Comparison of ENCODE assay signal across 7 cellular contexts in genomic region chr12:126772171-126772864, GRCh38.
A peak's percentile ranks its signal among the peaks of the same experiment; 100 is the strongest.
DNase-seq lines count a peak whose midpoint lies in the region; ATAC-seq, FAIRE-seq and TF ChIP-seq lines count a peak whose summit lies in the region.

No MANE protein-coding gene starts in this region.

- H3K4me3 ChIP-seq in gastrocnemius medialis, result peak overlapping the region; percentile 42 to 49 (median 46)
- H3K4me3 ChIP-seq in endodermal cell (ENCODE audit: low read length), result no peak overlapping the region

- no peak for FAIRE-seq in D721Med (lab: Jason Lieb, UNC)

- peaks cover 4% of the 10 kb centered on the region for H3K4me1 Mint-ChIP-seq in endodermal cell

- WGBS in endodermal cell (ENCODE audit: insufficient coverage in 1 of 2, insufficient read length in 1 of 2), 2 experiments, result 76 to 85% methylated on average over 11 to 18 of the region's 18 CpGs

- H3K9me3 Mint-ChIP-seq in activated naive CD4-positive, alpha-beta T cell treated with anti-CD3 and anti-CD28 coated beads, Interleukin-2, amount 50 U/mL, for 72 hours, result peaks cover 28 to 41% of the 10 kb centered on the region in 2 donors
- peaks cover 13% of the 10 kb centered on the region for H3K9me3 Mint-ChIP-seq in endodermal cell

- ATAC-seq in GM18861 (IDR thresholded peaks at IDR 0.05; ENCODE audit: unreplicated experiment), result peak; percentile 91
- ATAC-seq in HG02759 (IDR thresholded peaks at IDR 0.05; ENCODE audit: unreplicated experiment), result peak; percentile 83
- peak; percentile 79 to 85 for ATAC-seq in activated naive CD4-positive, alpha-beta T cell treated with anti-CD3 and anti-CD28 coated beads, Interleukin-2, amount 50 U/mL, for 72 hours
- ATAC-seq in gastrocnemius medialis, result peak; percentile 56 to 90

- TF ChIP-seq POLR2A in gastrocnemius medialis (IDR thresholded peaks at IDR 0.05), result no peak

- no peaks in the 10 kb centered on the region for H3K27me3 ChIP-seq in gastrocnemius medialis
- no peaks in the 10 kb centered on the region for H3K27me3 ChIP-seq in endodermal cell (ENCODE audit: control insufficient read depth, insufficient read depth, low read length, poor library complexity, severe bottlenecking)

- H3K36me3 Mint-ChIP-seq in activated naive CD4-positive, alpha-beta T cell treated with anti-CD3 and anti-CD28 coated beads, Interleukin-2, amount 50 U/mL, for 72 hours, result peaks cover 28 to 59% of the 10 kb centered on the region in 2 donors
- no peaks in the 10 kb centered on the region for H3K36me3 Mint-ChIP-seq in endodermal cell (ENCODE audit: low read depth)

- H3K4me1 ChIP-seq in gastrocnemius medialis, result no peaks in the 10 kb centered on the region
- H3K4me1 ChIP-seq in endodermal cell (ENCODE audit: control insufficient read depth, insufficient read depth, low read length), result no peaks in the 10 kb centered on the region

- H3K4me3 Mint-ChIP-seq in endodermal cell, result no peak overlapping the region

- H3K9me3 ChIP-seq in gastrocnemius medialis, result no peaks in the 10 kb centered on the region
- H3K9me3 ChIP-seq in endodermal cell (ENCODE audit: control insufficient read depth, low read length), result peaks cover 30% of the 10 kb centered on the region

- peaks cover 4% of the 10 kb centered on the region for H3K27me3 Mint-ChIP-seq in endodermal cell (ENCODE audit: insufficient read depth)

- peak overlapping the region; percentile 86 to 97 for H3K27ac Mint-ChIP-seq in activated naive CD4-positive, alpha-beta T cell treated with anti-CD3 and anti-CD28 coated beads, Interleukin-2, amount 50 U/mL, for 72 hours
- no peak overlapping the region for H3K27ac Mint-ChIP-seq in endodermal cell

- DNase-seq in NCI-H460 (ENCODE audit: extremely low read depth, low read depth) (peak; percentile 34), gastrocnemius medialis (peak in 1 of 2 donors; percentile 18), D721Med (ENCODE audit: insufficient read length, low spot score) (no peak), endodermal cell (no peak)
- peak; percentile 39 to 55 for DNase-seq in activated naive CD4-positive, alpha-beta T cell treated with anti-CD3 and anti-CD28 coated beads, Interleukin-2, amount 50 U/mL, for 72 hours (ENCODE audit: low spot score in 2 of 2)

- in situ Hi-C loops in gastrocnemius medialis (cut with MboI; ENCODE audit: low sequenced_read_pairs in 4 of 4), result no loop called here

- H3K9ac ChIP-seq in endodermal cell (ENCODE audit: extremely low read depth, low read length, poor library complexity, severe bottlenecking), result no peak overlapping the region

- H3K27ac ChIP-seq in gastrocnemius medialis, result peak overlapping the region in 2 of 4 donors; percentile 27 to 60
- no peak overlapping the region for H3K27ac ChIP-seq in endodermal cell (ENCODE audit: low read depth, low read length)

- no peaks in the 10 kb centered on the region for H3K36me3 ChIP-seq in gastrocnemius medialis
- H3K36me3 ChIP-seq in endodermal cell (ENCODE audit: control insufficient read depth, insufficient read depth, low read length), result no peaks in the 10 kb centered on the region

- TF ChIP-seq CTCF in gastrocnemius medialis (IDR thresholded peaks at IDR 0.05 in 4 of 5, conservative IDR thresholded peaks at IDR 0.05 in 1 of 5), result no peak
- no peak for TF ChIP-seq CTCF in D721Med (IDR thresholded peaks at IDR 0.05; ENCODE audit: insufficient read depth, missing control alignments)
- TF ChIP-seq CTCF in endodermal cell (conservative IDR thresholded peaks at IDR 0.05), result no peak

- intact Hi-C loops in gastrocnemius medialis (cut with DNase I; ENCODE audit: low total_unique reads), result no loop called here

Comparison
In these comparisons a context has a peak if more than half of its experiments do, and no peak if none do; other contexts are left out.
1. DNase-seq: peak in NCI-H460 (single experiment) and activated naive CD4-positive, alpha-beta T cell treated with anti-CD3 and anti-CD28 coated beads, Interleukin-2, amount 50 U/mL, for 72 hours (2 of 2); none in D721Med (single experiment) and endodermal cell (single experiment).
2. Peak in every context shown above with its lines, with median percentiles within 50 percentile points of each other: ATAC-seq.